25 cellular contexts compared by ENCODE assay signal in genomic region chrX:153052534-153052933, GRCh38. TPM values are rescaled to one million over a fixed set of nuclear protein-coding genes. Genes with fewer than 3 reads are reported as not detected.
DNase-seq lines count a peak whose midpoint lies in the region; ATAC-seq and TF ChIP-seq lines count a peak whose summit lies in the region.
"Had no signal": no experiment of that assay in that cellular context is flagged by ENCODE, and none has a peak within 500 bp of the region (broad histone marks: within the 10 kb centered on the region; RNA-seq: fewer than 3 reads in every experiment).

No MANE protein-coding gene starts in this region.

- no peak overlapping the region for H3K4me3 Mint-ChIP-seq in type B pancreatic cell
- H3K4me3 Mint-ChIP-seq: CD4-positive, CD25-positive, alpha-beta regulatory T cell; GM23338; H9 had no signal

- no peaks in the 10 kb centered on the region for H4K20me1 ChIP-seq in SK-N-SH (ENCODE audit: insufficient read depth)
- H4K20me1 ChIP-seq: BLaER1 had no signal

- no peaks in the 10 kb centered on the region for H3K9me3 ChIP-seq in SK-N-SH
- H3K9me3 ChIP-seq: MG63 had no signal

- peaks cover 9% of the 10 kb centered on the region for H3K9me3 Mint-ChIP-seq in type B pancreatic cell

- H3K4me2 ChIP-seq in SK-N-SH, result no peak overlapping the region
- H3K4me2 ChIP-seq: BLaER1, GM23338 had no signal

- H2AFZ ChIP-seq in SK-N-SH (ENCODE audit: low read depth), result no peak overlapping the region
- H2AFZ ChIP-seq: GM23338 had no signal

- intact Hi-C loops in left ventricle myocardium superior (cut with micrococcal nuclease), result no loop called here

- H3K27me3 Mint-ChIP-seq in type B pancreatic cell, result peaks cover 7% of the 10 kb centered on the region

- no peaks in the 10 kb centered on the region for H3K79me2 ChIP-seq in SK-N-SH (ENCODE audit: insufficient read depth)

- in situ Hi-C loops in astrocyte of the spinal cord (cut with HindIII; ENCODE audit: low sequenced_read_pairs), result no loop called here

- H3F3A ChIP-seq in SK-N-SH (replicated peaks; ENCODE audit: insufficient read depth), result no peaks in the 10 kb centered on the region

- no peaks in the 10 kb centered on the region; a peak in 1 of 4 replicates for H3K4me1 ChIP-seq in SK-N-SH (ENCODE audit: control insufficient read depth in 1 of 2, insufficient read depth in 2 of 2, low read depth in 1 of 2, low read length in 1 of 2)
- H3K4me1 ChIP-seq: BLaER1 had no signal

- peaks cover 16% of the 10 kb centered on the region for H3K27me3 ChIP-seq in SK-N-SH (ENCODE audit: insufficient read depth)
- H3K27me3 ChIP-seq: MG63 had no signal

- H3K36me3 ChIP-seq in SK-N-SH (replicated peaks in 1 of 2; ENCODE audit: control insufficient read depth in 1 of 2, insufficient read depth in 2 of 2, low read length in 1 of 2), result no peaks in the 10 kb centered on the region
- H3K36me3 ChIP-seq: BLaER1, MG63 had no signal

- H3K36me3 Mint-ChIP-seq in type B pancreatic cell, result no peaks in the 10 kb centered on the region

- POLR2A ChIA-PET in SK-N-SH (lab: Yijun Ruan, JAX), result no interaction called here

- H3K9me2 ChIP-seq in SK-N-SH, result no peaks in the 10 kb centered on the region

- H3K9ac ChIP-seq in SK-N-SH, result no peak overlapping the region
- H3K9ac ChIP-seq: BLaER1 had no signal

- ATAC-seq in SK-N-SH treated with all-trans-retinoic acid at 6 μM for 48 hours (no peak), left ventricle myocardium superior (no peak), GM21360 (IDR thresholded peaks at IDR 0.05; ENCODE audit: unreplicated experiment) (no peak)
- ATAC-seq: GM23338 had no signal

- TF ChIP-seq EP300 in SK-N-SH (IDR thresholded peaks at IDR 0.05; ENCODE audit: borderline replicate concordance in 1 of 2, low read depth in 1 of 2, low read length in 1 of 2), result no peak

- no peak overlapping the region for H3K27ac Mint-ChIP-seq in type B pancreatic cell
- H3K27ac Mint-ChIP-seq: CD4-positive, CD25-positive, alpha-beta regulatory T cell; GM23338; H9 had no signal

- CTCF ChIA-PET in SK-N-SH (lab: Yijun Ruan, JAX), result interaction anchor here (1.2 to 1.4 kb wide), 3 partner anchors 10 to 388 kb away, joined by 3 to 4 read pairs (median 4); no protein-coding TSS in a partner anchor

- peaks cover 4% of the 10 kb centered on the region for H3K4me1 Mint-ChIP-seq in type B pancreatic cell (ENCODE audit: unreplicated experiment)

- 0% methylated on average over 1 of the region's 1 CpG for WGBS in SK-N-SH (ENCODE audit: low lambda C conversion rate)

- TF ChIP-seq RAD21 in SK-N-SH (IDR thresholded peaks at IDR 0.05; ENCODE audit: low read length), result no peak

- TF ChIP-seq CTCF in SK-N-SH (IDR thresholded peaks at IDR 0.05) (peak; percentile 24), astrocyte of the spinal cord (IDR thresholded peaks at IDR 0.05; ENCODE audit: low read depth, low read length) (peak; percentile 5), fibroblast of the aortic adventitia (IDR thresholded peaks at IDR 0.05; ENCODE audit: insufficient read depth, low read length) (peak; percentile 21), type B pancreatic cell (conservative IDR thresholded peaks at IDR 0.05) (peak; percentile 30)

- DNase-seq in SK-N-SH, result no peak
- no peak for DNase-seq in astrocyte of the spinal cord (ENCODE audit: low read depth, low spot score)
- no peak for DNase-seq in fibroblast of the aortic adventitia (ENCODE audit: low read depth)
- no peak for DNase-seq in type B pancreatic cell (ENCODE audit: extremely low spot score, unreplicated experiment)
- no peak for DNase-seq in left ventricle myocardium superior
- no peak for DNase-seq in NCI-H1092 (lab: John Stamatoyannopoulos, UW)
- DNase-seq: ACHN; CD4-positive, CD25-positive, alpha-beta regulatory T cell; H9; IMR-90; KG1; MG63; NCI-H2029 treated with DMSO at 0.1 percent for 48 hours; NCI-H2227 treated with DMSO at 0.1 percent for 48 hours; NCI-H526 treated with DMSO at 0.1 percent for 48 hours; OCI-M1; SIG-M5 had no signal

- H3K4me3 ChIP-seq in SK-N-SH (ENCODE audit: low read depth in 2 of 2, low read length in 1 of 2) (no peak overlapping the region), astrocyte of the spinal cord (ENCODE audit: low read depth, low read length) (no peak overlapping the region), fibroblast of the aortic adventitia (ENCODE audit: low read depth, low read length) (no peak overlapping the region)
- H3K4me3 ChIP-seq: BLaER1, GM23338, MG63, SK-N-MC had no signal

- no peak overlapping the region for H3K27ac ChIP-seq in SK-N-SH (ENCODE audit: low read depth in 2 of 2, low read length in 1 of 2)
- H3K27ac ChIP-seq: 22Rv1, BLaER1, SK-N-MC had no signal

TF ChIP-seq in SK-N-SH, 30 proteins besides CTCF, POLR2A, EP300 and RAD21:
- TF ChIP-seq SIN3A (IDR thresholded peaks at IDR 0.05; ENCODE audit: borderline replicate concordance, low read depth, low read length) (no peak), USF2 (IDR thresholded peaks at IDR 0.05; ENCODE audit: borderline replicate concordance, low read depth, low read length) (no peak), MEF2A (IDR thresholded peaks at IDR 0.05; ENCODE audit: borderline replicate concordance, low read depth) (no peak), GABPA (IDR thresholded peaks at IDR 0.05; ENCODE audit: low read depth) (no peak), RCOR1 (IDR thresholded peaks at IDR 0.05; ENCODE audit: low read length) (no peak)

TF ChIP-seq in SK-N-SH treated with all-trans-retinoic acid at 6 μM for 48 hours, 23 proteins besides CTCF, POLR2A, EP300 and RAD21 (continues in another document):
- TF ChIP-seq ZFP30 (CRISPR knock-in tag; IDR thresholded peaks at IDR 0.05), result no peak
- no peak for TF ChIP-seq OSR1 (CRISPR knock-in tag; IDR thresholded peaks at IDR 0.05)
- no peak for TF ChIP-seq CREB5 (CRISPR knock-in tag; IDR thresholded peaks at IDR 0.05; ENCODE audit: low read depth)
- TF ChIP-seq CSDC2 (CRISPR knock-in tag; IDR thresholded peaks at IDR 0.05), result no peak
- no peak for TF ChIP-seq SNAI2 (CRISPR knock-in tag; IDR thresholded peaks at IDR 0.05)
- TF ChIP-seq TCF4 (CRISPR knock-in tag; IDR thresholded peaks at IDR 0.05; ENCODE audit: borderline replicate concordance), result no peak
- TF ChIP-seq ZC3H10 (CRISPR knock-in tag; IDR thresholded peaks at IDR 0.05), result no peak
- TF ChIP-seq TSHZ2 (CRISPR knock-in tag; IDR thresholded peaks at IDR 0.05), result no peak
- no peak for TF ChIP-seq TOX (CRISPR knock-in tag; IDR thresholded peaks at IDR 0.05; ENCODE audit: borderline replicate concordance)
- TF ChIP-seq ZNF70 (CRISPR knock-in tag; IDR thresholded peaks at IDR 0.05), result no peak
- no peak for TF ChIP-seq ISL1 (CRISPR knock-in tag; IDR thresholded peaks at IDR 0.05)
- TF ChIP-seq ESRRG (CRISPR knock-in tag; IDR thresholded peaks at IDR 0.05), result no peak

RNA-seq across cellular contexts. Expression of gene PNMA3, which starts 3.7 kb away (rescaled TPM):
- 0.12 and 0.19 TPM in 2 replicates for polyA plus RNA-seq in SK-N-SH (2012; rRNA removed)
- 0.10 and 0.13 TPM in 2 replicates for polyA plus RNA-seq in SK-N-SH (2012; cell fraction: cytosol; rRNA removed)
- 0.93 and 0.96 TPM in 2 replicates for polyA plus RNA-seq in SK-N-SH (2012; cell fraction: nucleus; rRNA removed)
- total RNA-seq in fibroblast of the aortic adventitia (ENCODE audit: low replicate concordance) (under 0.01 TPM in 1 of 2 replicates, not detected in the other), type B pancreatic cell (ENCODE audit: low replicate concordance) (4.3 and 9.2 TPM in 2 replicates), left ventricle myocardium superior (1.8 TPM)
- total RNA-seq: IMR-90, NCI-H460 had no signal

RNA-seq across cellular contexts. Expression of gene PNMA6A, which starts 19.7 kb away (rescaled TPM):
- 0.71 and 0.81 TPM in 2 replicates for polyA plus RNA-seq in SK-N-SH (2012; rRNA removed)
- 0.49 and 0.92 TPM in 2 replicates for polyA plus RNA-seq in SK-N-SH (2012; cell fraction: cytosol; rRNA removed)
- 1.8 and 1.9 TPM in 2 replicates for polyA plus RNA-seq in SK-N-SH (2012; cell fraction: nucleus; rRNA removed)
- 1.3 and 14.9 TPM in 2 replicates for total RNA-seq in fibroblast of the aortic adventitia (ENCODE audit: low replicate concordance)
- total RNA-seq in type B pancreatic cell (ENCODE audit: low replicate concordance), result 3.0 and 5.4 TPM in 2 replicates
- total RNA-seq in left ventricle myocardium superior, result 1.9 TPM
- total RNA-seq: CD4-positive, CD25-positive, alpha-beta regulatory T cell had no signal

RNA-seq across cellular contexts. Expression of gene PNMA5, which starts 58.6 kb away (rescaled TPM):
- polyA plus RNA-seq in SK-N-SH (2012; rRNA removed), result not detected in 2 replicates
- polyA plus RNA-seq in SK-N-SH (2012; cell fraction: cytosol; rRNA removed), result not detected in 2 replicates
- 0.05 TPM in 1 of 2 replicates, not detected in the other for polyA plus RNA-seq in SK-N-SH (2012; cell fraction: nucleus; rRNA removed)
- total RNA-seq in fibroblast of the aortic adventitia (ENCODE audit: low replicate concordance) (not detected in 2 replicates), type B pancreatic cell (ENCODE audit: low replicate concordance) (0.22 TPM in 1 of 2 replicates, not detected in the other), left ventricle myocardium superior (not detected)
- total RNA-seq: Daoy, H9, IMR-90, NCI-H460 had no signal
- polyA plus RNA-seq: IMR-90 had no signal
